Comparison of ENCODE assay signal across 13 cellular contexts in genomic region chr18:55452123-55452611, GRCh38.
DNase-seq lines count a peak whose midpoint lies in the region; ATAC-seq and TF ChIP-seq lines count a peak whose summit lies in the region.
"Had no signal": no experiment of that assay in that cellular context is flagged by ENCODE, and none has a peak within 500 bp of the region (broad histone marks: within the 10 kb centered on the region; RNA-seq: fewer than 3 reads in every experiment).

No MANE protein-coding gene starts in this region.

- H2AFZ ChIP-seq in trophoblast cell (ENCODE audit: insufficient read depth, low read length, poor library complexity): no peak overlapping the region

- TF ChIP-seq POLR2A in esophagus squamous epithelium (IDR thresholded peaks at IDR 0.05): no peak

- H3K4me1 Mint-ChIP-seq in glutamatergic neuron (ENCODE audit: low read depth, unreplicated experiment): peaks cover 20% of the 10 kb centered on the region
- H3K4me1 Mint-ChIP-seq: activated CD4-positive, alpha-beta T cell treated with anti-CD3 and anti-CD28 coated beads, Interleukin-2, amount 10 ng/mL, durations not matched to agents 7 days and 5 days had no signal

- H3K18ac ChIP-seq in trophoblast cell (ENCODE audit: low read length): no peak overlapping the region

- H4K91ac ChIP-seq in trophoblast cell (ENCODE audit: low read depth, low read length): no peak overlapping the region

- peak overlapping the region; percentile 15 for H3K4ac ChIP-seq in trophoblast cell (ENCODE audit: low read depth, low read length)

- H3K27ac Mint-ChIP-seq in glutamatergic neuron (ENCODE audit: unreplicated experiment): no peak overlapping the region
- H3K27ac Mint-ChIP-seq: activated CD4-positive, alpha-beta T cell treated with anti-CD3 and anti-CD28 coated beads, Interleukin-2, amount 10 ng/mL, durations not matched to agents 7 days and 5 days had no signal

- DNase-seq in NCI-H446 treated with DMSO at 0.1 percent for 48 hours (lab: John Stamatoyannopoulos, UW) (peak; percentile 71), esophagus squamous epithelium (lab: John Stamatoyannopoulos, UW) (no peak), trophoblast cell (no peak), glutamatergic neuron (no peak), SW 1271 (lab: John Stamatoyannopoulos, UW) (no peak), lower lobe of right lung (no peak), RPMI8226 (no peak)
- DNase-seq: activated CD4-positive, alpha-beta T cell treated with anti-CD3 and anti-CD28 coated beads, Interleukin-2, amount 10 ng/mL, durations not matched to agents 7 days and 5 days; activated gamma-delta T cell treated with Interleukin-2 at 50 U/mL for 16 hours; NCI-H82 had no signal

- H4K12ac ChIP-seq in trophoblast cell (ENCODE audit: low read depth, low read length): no peak overlapping the region

- H3K23ac ChIP-seq in trophoblast cell (ENCODE audit: low read length): no peak overlapping the region

- no peaks in the 10 kb centered on the region for H4K20me1 ChIP-seq in DOHH2 (ENCODE audit: control insufficient read depth, insufficient read depth, low read depth, low read length)

- peaks cover 99% of the 10 kb centered on the region for H3K4me1 ChIP-seq in DOHH2 (ENCODE audit: control insufficient read depth, low read length)
- peaks cover 0 to 51% (median 18%) of the 10 kb centered on the region in 3 donors for H3K4me1 ChIP-seq in esophagus squamous epithelium
- no peaks in the 10 kb centered on the region for H3K4me1 ChIP-seq in trophoblast cell (ENCODE audit: control insufficient read depth in 1 of 2, insufficient read depth in 2 of 2, low read length in 2 of 2)
- H3K4me1 ChIP-seq in lower lobe of right lung: peaks cover 14% of the 10 kb centered on the region

- intact Hi-C loops in esophagus squamous epithelium (cut with DNase I) (no loop called here), lower lobe of right lung (cut with DNase I) (no loop called here)

- H4K8ac ChIP-seq in trophoblast cell (ENCODE audit: low read depth, low read length): no peak overlapping the region

- H3K9me2 ChIP-seq in DOHH2 (replicated peaks; ENCODE audit: control insufficient read depth, low read length): no peaks in the 10 kb centered on the region

- H2BK5ac ChIP-seq in trophoblast cell (ENCODE audit: low read depth, low read length, poor library complexity): no peak overlapping the region

- no peaks in the 10 kb centered on the region for H3K9me3 ChIP-seq in DOHH2 (ENCODE audit: control insufficient read depth, insufficient read depth, low read length)
- H3K9me3 ChIP-seq in esophagus squamous epithelium: no peaks in the 10 kb centered on the region
- no peaks in the 10 kb centered on the region for H3K9me3 ChIP-seq in trophoblast cell (ENCODE audit: insufficient read depth, low read depth, low read length)
- H3K9me3 ChIP-seq in lower lobe of right lung: no peaks in the 10 kb centered on the region
- H3K9me3 ChIP-seq: neutrophil had no signal

- H3K79me1 ChIP-seq in trophoblast cell (ENCODE audit: low read length): no peaks in the 10 kb centered on the region

- H3K4me2 ChIP-seq in DOHH2 (ENCODE audit: low read length) (peak overlapping the region; percentile 69), trophoblast cell (ENCODE audit: low read length) (no peak overlapping the region)

- H3K4me3 ChIP-seq in DOHH2 (ENCODE audit: low read length): no peak overlapping the region
- no peak overlapping the region for H3K4me3 ChIP-seq in esophagus squamous epithelium
- H3K4me3 ChIP-seq in trophoblast cell (ENCODE audit: low read depth, low read length): no peak overlapping the region
- H3K4me3 ChIP-seq in lower lobe of right lung: no peak overlapping the region

- H3K27me3 Mint-ChIP-seq in glutamatergic neuron (ENCODE audit: unreplicated experiment): no peaks in the 10 kb centered on the region
- H3K27me3 Mint-ChIP-seq: activated CD4-positive, alpha-beta T cell treated with anti-CD3 and anti-CD28 coated beads, Interleukin-2, amount 10 ng/mL, durations not matched to agents 7 days and 5 days had no signal

- 60% methylated on average over 1 of the region's 1 CpG; no CpG with 5 or more reads in 1 of the 2 donors for WGBS in esophagus squamous epithelium, 2 donors
- no CpG with 5 or more reads among the region's 1 CpG for WGBS in trophoblast cell (ENCODE audit: extremely low coverage, insufficient coverage, insufficient read length)

- ATAC-seq in lower lobe of right lung: no peak
- ATAC-seq: SK-N-SH treated with all-trans-retinoic acid at 6 μM for 48 hours had no signal

- H2BK12ac ChIP-seq in trophoblast cell (ENCODE audit: low read length): no peak overlapping the region

- TF ChIP-seq CTCF in DOHH2 (IDR thresholded peaks at IDR 0.05; ENCODE audit: low read depth, low read length, poor library complexity, severe bottlenecking) (no peak), esophagus squamous epithelium (IDR thresholded peaks at IDR 0.05) (no peak), glutamatergic neuron (IDR thresholded peaks at IDR 0.05; ENCODE audit: partially characterized antibody, unreplicated experiment) (no peak), lower lobe of right lung (IDR thresholded peaks at IDR 0.05) (no peak)

- H2AK5ac ChIP-seq in trophoblast cell (ENCODE audit: low read length): no peak overlapping the region

- H3K9ac ChIP-seq in trophoblast cell (ENCODE audit: low read length): no peak overlapping the region

- no peaks in the 10 kb centered on the region for H3K36me3 Mint-ChIP-seq in glutamatergic neuron (ENCODE audit: unreplicated experiment)

- no peak overlapping the region for H3K14ac ChIP-seq in trophoblast cell (ENCODE audit: low read length)

- no peak overlapping the region for H3K4me3 Mint-ChIP-seq in glutamatergic neuron (ENCODE audit: unreplicated experiment)
- H3K4me3 Mint-ChIP-seq: activated CD4-positive, alpha-beta T cell treated with anti-CD3 and anti-CD28 coated beads, Interleukin-2, amount 10 ng/mL, durations not matched to agents 7 days and 5 days had no signal

- H3K36me3 ChIP-seq in DOHH2 (ENCODE audit: control insufficient read depth, low read length) (peaks cover 32% of the 10 kb centered on the region), esophagus squamous epithelium (no peaks in the 10 kb centered on the region), trophoblast cell (ENCODE audit: control insufficient read depth in 1 of 2, insufficient read depth in 2 of 2, low read length in 2 of 2) (peaks cover 2 to 5% of the 10 kb centered on the region in 2 experiments), lower lobe of right lung (no peaks in the 10 kb centered on the region)
- H3K36me3 ChIP-seq: neutrophil had no signal

- H3K27ac ChIP-seq in DOHH2 (ENCODE audit: low read depth, low read length): peak overlapping the region; percentile 97
- peak overlapping the region; percentile 47 to 75 (median 62) for H3K27ac ChIP-seq in esophagus squamous epithelium
- H3K27ac ChIP-seq in trophoblast cell (ENCODE audit: low read depth, low read length): no peak overlapping the region
- no peak overlapping the region for H3K27ac ChIP-seq in lower lobe of right lung
- H3K27ac ChIP-seq: neutrophil had no signal

- H3K79me2 ChIP-seq in DOHH2 (ENCODE audit: control insufficient read depth, low read length) (peaks cover 88% of the 10 kb centered on the region), trophoblast cell (ENCODE audit: control insufficient read depth, insufficient read depth, low read length, poor library complexity) (peaks cover 1% of the 10 kb centered on the region)

- H3F3A ChIP-seq in DOHH2 (ENCODE audit: control insufficient read depth, insufficient read depth): peaks cover 35% of the 10 kb centered on the region

- H3K27me3 ChIP-seq in DOHH2 (ENCODE audit: control insufficient read depth, low read length) (no peaks in the 10 kb centered on the region), esophagus squamous epithelium (no peaks in the 10 kb centered on the region), trophoblast cell (ENCODE audit: insufficient read depth, low read length) (no peaks in the 10 kb centered on the region), lower lobe of right lung (ENCODE audit: low read depth) (no peaks in the 10 kb centered on the region)
- H3K27me3 ChIP-seq: neutrophil had no signal

- no peak overlapping the region for H2BK120ac ChIP-seq in trophoblast cell (ENCODE audit: insufficient read depth, low read length, poor library complexity)

- peaks cover 7% of the 10 kb centered on the region for H3K9me3 Mint-ChIP-seq in glutamatergic neuron (ENCODE audit: unreplicated experiment)
- H3K9me3 Mint-ChIP-seq: activated CD4-positive, alpha-beta T cell treated with anti-CD3 and anti-CD28 coated beads, Interleukin-2, amount 10 ng/mL, durations not matched to agents 7 days and 5 days had no signal

Comparison
In these comparisons a context has a peak if more than half of its experiments do, and no peak if none do; other contexts are left out.
1. H3K27ac ChIP-seq: peak in DOHH2 (single experiment) and esophagus squamous epithelium (4 of 4); none in trophoblast cell (single experiment) and lower lobe of right lung (single experiment).